ENCODE assay signal across 23 cellular contexts in genomic region chr19:7478173-7478842, GRCh38. TPM values are rescaled to one million over a fixed set of nuclear protein-coding genes. Genes with fewer than 3 reads are reported as not detected.
DNase-seq lines count a peak whose midpoint lies in the region; ATAC-seq, FAIRE-seq and TF ChIP-seq lines count a peak whose summit lies in the region.
"Had no signal": no experiment of that assay in that cellular context is flagged by ENCODE, and none has a peak within 500 bp of the region (broad histone marks: within the 10 kb centered on the region; RNA-seq: fewer than 3 reads in every experiment).

No MANE protein-coding gene starts in this region.

- CTCF ChIA-PET in SK-N-SH (lab: Yijun Ruan, JAX): no interaction called here
- CTCF ChIA-PET in K562 (lab: Yijun Ruan, JAX; ENCODE audit: low intra/inter-chr PET ratio): no interaction called here

- H3K27me3 ChIP-seq in SK-N-SH (ENCODE audit: insufficient read depth) (no peaks in the 10 kb centered on the region), K562 (ENCODE audit: control insufficient read depth in 2 of 2, insufficient read depth in 2 of 2, low read length in 2 of 2) (no peaks in the 10 kb centered on the region)
- H3K27me3 ChIP-seq: BE2C, esophagus squamous epithelium, left lung had no signal

- 86% methylated on average over 18 of the region's 26 CpGs for WGBS in SK-N-SH (ENCODE audit: low lambda C conversion rate)
- 62% methylated on average over 18 of the region's 26 CpGs for WGBS in K562 (ENCODE audit: insufficient coverage, low coverage, missing lambda C conversion rate)

- H3K27ac ChIP-seq in SK-N-SH (ENCODE audit: low read depth in 2 of 2, low read length in 1 of 2) (no peak overlapping the region; a peak in 1 of 4 replicates), K562 (ENCODE audit: extremely low read depth, low read depth, low read length) (no peak overlapping the region)
- H3K27ac ChIP-seq: esophagus squamous epithelium, HL-60, left lung, PC-9, SK-N-MC had no signal

- H2AFZ ChIP-seq in SK-N-SH (ENCODE audit: low read depth) (no peak overlapping the region), K562 (ENCODE audit: low read depth, low read length) (no peak overlapping the region)
- H2AFZ ChIP-seq: PC-9 had no signal

- H3K9ac ChIP-seq in SK-N-SH (no peak overlapping the region), K562 (ENCODE audit: insufficient read depth in 1 of 2, low read depth in 2 of 2, low read length in 2 of 2) (peak overlapping the region in 1 of 2 experiments; percentile 7; a peak in 1 of 4 replicates)

- H3K36me3 ChIP-seq in SK-N-SH (replicated peaks in 1 of 2; ENCODE audit: control insufficient read depth in 1 of 2, insufficient read depth in 2 of 2, low read length in 1 of 2) (no peaks in the 10 kb centered on the region), K562 (ENCODE audit: control insufficient read depth, insufficient read depth, low read length) (no peaks in the 10 kb centered on the region)
- H3K36me3 ChIP-seq: BE2C, left lung had no signal

- H3K4me3 ChIP-seq in SK-N-SH (ENCODE audit: low read depth in 2 of 2, low read length in 1 of 2): no peak overlapping the region
- no peak overlapping the region for H3K4me3 ChIP-seq in K562
- H3K4me3 ChIP-seq: esophagus squamous epithelium, left lung, PC-9, SK-N-MC had no signal

- H3K9me1 ChIP-seq in K562 (ENCODE audit: control insufficient read depth, insufficient read depth, low read length): no peaks in the 10 kb centered on the region

- intact Hi-C loops in K562 (cut with micrococcal nuclease): no loop called here

- no peak for ATAC-seq in SK-N-SH treated with all-trans-retinoic acid at 6 μM for 48 hours
- ATAC-seq in K562: no peak
- peak; percentile 12 for ATAC-seq in omental fat pad (ENCODE audit: low FRiP score)
- no peak for ATAC-seq in GM21447 (IDR thresholded peaks at IDR 0.05; ENCODE audit: unreplicated experiment)
- ATAC-seq in HG02870 (IDR thresholded peaks at IDR 0.05; ENCODE audit: unreplicated experiment): no peak
- ATAC-seq: left lung had no signal

- no peak for TF ChIP-seq CTCF in SK-N-SH (IDR thresholded peaks at IDR 0.05)
- no peak for TF ChIP-seq CTCF in K562 (IDR thresholded peaks at IDR 0.05 in 2 of 3, conservative IDR thresholded peaks at IDR 0.05 in 1 of 3; ENCODE audit: insufficient read depth in 2 of 3, low read depth in 1 of 3, low read length in 3 of 3)
- no peak for TF ChIP-seq CTCF in omental fat pad (IDR thresholded peaks at IDR 0.05)

- H3K79me2 ChIP-seq in SK-N-SH (ENCODE audit: insufficient read depth): no peaks in the 10 kb centered on the region
- no peaks in the 10 kb centered on the region for H3K79me2 ChIP-seq in K562 (ENCODE audit: control insufficient read depth, insufficient read depth, low read length)

- H3K4me1 ChIP-seq in SK-N-SH (ENCODE audit: control insufficient read depth in 1 of 2, insufficient read depth in 2 of 2, low read depth in 1 of 2, low read length in 1 of 2): peaks cover 0 to 27% of the 10 kb centered on the region in 2 experiments; a peak in 1 of 4 replicates
- peaks cover 13 to 55% of the 10 kb centered on the region in 2 experiments for H3K4me1 ChIP-seq in K562 (replicated peaks in 1 of 2; ENCODE audit: control insufficient read depth in 2 of 2, insufficient read depth in 2 of 2, low read length in 2 of 2)

- TF ChIP-seq POLR2A in K562 (conservative IDR thresholded peaks at IDR 0.05): no peak

- TF ChIP-seq EP300 in SK-N-SH (IDR thresholded peaks at IDR 0.05; ENCODE audit: borderline replicate concordance in 1 of 2, low read depth in 1 of 2, low read length in 1 of 2) (no peak), K562 (IDR thresholded peaks at IDR 0.05; ENCODE audit: low read length) (no peak)

- BruUV-seq in K562 (replicated peaks; lab: Mats Ljungman, UMichigan): no TSS peak

- peak; percentile 29 for DNase-seq in SK-N-SH
- peak; percentile 21 for DNase-seq in M059J (ENCODE audit: low read depth)
- DNase-seq in K562 (ENCODE audit: extremely low read depth in 1 of 4, low spot score in 3 of 4): no peak
- DNase-seq in omental fat pad (ENCODE audit: low spot score): no peak
- DNase-seq in anterior cingulate cortex (lab: John Stamatoyannopoulos, UW): no peak
- DNase-seq: 8988T; amygdala; BE2C; Calu3; effector CD8-positive, alpha-beta T cell; esophagus squamous epithelium; glutamatergic neuron; left lung; NCI-H1694 treated with DMSO at 0.1 percent for 48 hours; NCI-H82; PC-9; retina had no signal

- H3K4me2 ChIP-seq in SK-N-SH (no peak overlapping the region), K562 (ENCODE audit: insufficient read depth, low read length) (no peak overlapping the region)
- H3K4me2 ChIP-seq: PC-9 had no signal

- no peaks in the 10 kb centered on the region for H3K9me2 ChIP-seq in SK-N-SH

- in situ Hi-C loops in K562 (cut with MboI): no loop called here

- FAIRE-seq in K562 (lab: Jason Lieb, UNC): no peak
- FAIRE-seq: H54 had no signal

- POLR2A ChIA-PET in SK-N-SH (lab: Yijun Ruan, JAX) (no interaction called here), K562 (lab: Yijun Ruan, JAX) (no interaction called here)

- no peaks in the 10 kb centered on the region for H3F3A ChIP-seq in SK-N-SH (replicated peaks; ENCODE audit: insufficient read depth)

- TF ChIP-seq RAD21 in SK-N-SH (IDR thresholded peaks at IDR 0.05; ENCODE audit: low read length) (no peak), K562 (CRISPR knock-in tag; conservative IDR thresholded peaks at IDR 0.05 in 1 of 2, IDR thresholded peaks at IDR 0.05 in 1 of 2) (no peak)

- H4K20me1 ChIP-seq in SK-N-SH (ENCODE audit: insufficient read depth) (no peaks in the 10 kb centered on the region), K562 (replicated peaks; ENCODE audit: control insufficient read depth, insufficient read depth, low read length) (no peaks in the 10 kb centered on the region)

- H3K9me3 ChIP-seq in SK-N-SH (no peaks in the 10 kb centered on the region), K562 (replicated peaks; ENCODE audit: control insufficient read depth, insufficient read depth, low read depth, low read length) (no peaks in the 10 kb centered on the region)
- H3K9me3 ChIP-seq: BE2C, esophagus squamous epithelium, left lung had no signal

RNA-seq across cellular contexts. Expression of gene PEX11G, which starts 10.5 kb away (rescaled TPM):
- polyA plus RNA-seq in SK-N-SH (2012; rRNA removed) (6.1 and 6.4 TPM in 2 replicates), K562 (2011; rRNA removed) (0.86 and 1.6 TPM in 2 replicates), K562 (2014; fragmentation: Illumina TruSeq; extraction: Trizol) (0.54 and 0.79 TPM in 2 replicates), K562 (2014; fragmentation: Nextera tagmentation; extraction: Ambion mirVana) (under 1 TPM in 1 of 2 experiments, not detected in 1; 0.07 TPM), K562 (2014; rRNA removed) (1.5 and 2.2 TPM in 2 replicates)
- polyA plus RNA-seq in SK-N-SH (2012; cell fraction: cytosol; rRNA removed): 3.9 and 5.3 TPM in 2 replicates
- polyA plus RNA-seq in SK-N-SH (2012; cell fraction: nucleus; rRNA removed): 5.7 and 8.6 TPM in 2 replicates
- 0.20 and 0.74 TPM in 2 replicates for total RNA-seq in M059J (2014; rRNA removed; shearing (Covaris generic))
- total RNA-seq in K562 (2011; cell fraction: chromatin; rRNA removed; ENCODE audit: low replicate concordance): 1.5 and 4.5 TPM in 2 replicates
- total RNA-seq in K562 (2011; cell fraction: nucleolus; rRNA removed): 3.2 and 5.0 TPM in 2 replicates
- total RNA-seq in K562 (2011; cell fraction: nucleoplasm; rRNA removed): 1.8 and 2.3 TPM in 2 replicates
- total RNA-seq in K562 (2014; rRNA removed) (1.7 and 3.2 TPM in 2 replicates), K562 (2014; rRNA removed; fragmentation: Illumina TruSeq; extraction: Trizol) (0.29 and 0.32 TPM in 2 replicates), K562 (2015; rRNA removed; fragmentation: Illumina TruSeq; extraction: Trizol) (0.47 and 0.98 TPM in 2 replicates), K562 (2021) (1.8 and 2.1 TPM in 2 replicates), omental fat pad (1 to 10 TPM; 4.4 to 9.9 (median 4.7) TPM)
- 2.2 and 5.5 TPM in 2 replicates for polyA plus RNA-seq in K562 (2011; cell fraction: cytosol; rRNA removed)
- 1.9 and 3.8 TPM in 2 replicates for polyA plus RNA-seq in K562 (2011; cell fraction: nucleus; rRNA removed)
- 1.8 and 3.7 TPM in 2 replicates for polyA plus RNA-seq in K562 (2012)
- 0.51 and 0.70 TPM in 2 replicates for polyA minus RNA-seq in K562 (2011; rRNA and poly(A)+ RNA removed)
- 1.0 TPM in 1 of 2 replicates, not detected in the other for polyA minus RNA-seq in K562 (2011; cell fraction: cytosol; rRNA and poly(A)+ RNA removed)
- 1.6 and 1.7 TPM in 2 replicates for polyA minus RNA-seq in K562 (2011; cell fraction: nucleus; rRNA and poly(A)+ RNA removed)

RNA-seq across cellular contexts. Expression of gene ZNF358, which starts 37.6 kb away (rescaled TPM):
- polyA plus RNA-seq in SK-N-SH (2012; rRNA removed): 29.7 and 49.3 TPM in 2 replicates
- 21.6 and 32.0 TPM in 2 replicates for polyA plus RNA-seq in SK-N-SH (2012; cell fraction: cytosol; rRNA removed)
- polyA plus RNA-seq in SK-N-SH (2012; cell fraction: nucleus; rRNA removed): 28.1 and 53.6 TPM in 2 replicates
- 27.2 and 55.4 TPM in 2 replicates for total RNA-seq in M059J (2014; rRNA removed; shearing (Covaris generic))
- total RNA-seq in K562 (2011; cell fraction: chromatin; rRNA removed; ENCODE audit: low replicate concordance): 0.39 and 3.7 TPM in 2 replicates
- 1.8 and 2.5 TPM in 2 replicates for total RNA-seq in K562 (2011; cell fraction: nucleolus; rRNA removed)
- 2.4 and 2.6 TPM in 2 replicates for total RNA-seq in K562 (2011; cell fraction: nucleoplasm; rRNA removed)
- total RNA-seq in K562 (2014; rRNA removed): 5.9 and 8.0 TPM in 2 replicates
- 1.4 and 2.4 TPM in 2 replicates for total RNA-seq in K562 (2014; rRNA removed; fragmentation: Illumina TruSeq; extraction: Trizol)
- 4.1 and 4.6 TPM in 2 replicates for total RNA-seq in K562 (2015; rRNA removed; fragmentation: Illumina TruSeq; extraction: Trizol)
- total RNA-seq in K562 (2021): 9.1 and 9.3 TPM in 2 replicates
- 4.9 and 7.6 TPM in 2 replicates for polyA plus RNA-seq in K562 (2011; rRNA removed)
- polyA plus RNA-seq in K562 (2011; cell fraction: cytosol; rRNA removed): 11.3 and 16.2 TPM in 2 replicates
- polyA plus RNA-seq in K562 (2011; cell fraction: nucleus; rRNA removed): 4.4 and 6.5 TPM in 2 replicates
- polyA plus RNA-seq in K562 (2012): 7.0 and 15.6 TPM in 2 replicates
- 12.9 and 17.2 TPM in 2 replicates for polyA plus RNA-seq in K562 (2014; fragmentation: Illumina TruSeq; extraction: Trizol)
- under 1 TPM; 0.04 TPM for polyA plus RNA-seq in K562 (2014; fragmentation: Nextera tagmentation; extraction: Ambion mirVana)
- 5.3 and 6.3 TPM in 2 replicates for polyA plus RNA-seq in K562 (2014; rRNA removed)
- 1.1 and 1.6 TPM in 2 replicates for polyA minus RNA-seq in K562 (2011; rRNA and poly(A)+ RNA removed)
- 3.9 and 6.9 TPM in 2 replicates for polyA minus RNA-seq in K562 (2011; cell fraction: cytosol; rRNA and poly(A)+ RNA removed)
- 1.1 and 2.1 TPM in 2 replicates for polyA minus RNA-seq in K562 (2011; cell fraction: nucleus; rRNA and poly(A)+ RNA removed)
- 10 to 100 TPM; 31.9 to 49.8 (median 36.6) TPM for total RNA-seq in omental fat pad

RNA-seq across cellular contexts. Expression of gene MCOLN1, which starts 44.1 kb away (rescaled TPM):
- polyA plus RNA-seq in SK-N-SH (2012; rRNA removed) (28.4 and 28.9 TPM in 2 replicates), K562 (2011; rRNA removed) (10.6 and 12.0 TPM in 2 replicates), K562 (2014; fragmentation: Illumina TruSeq; extraction: Trizol) (7.1 and 8.9 TPM in 2 replicates), K562 (2014; fragmentation: Nextera tagmentation; extraction: Ambion mirVana) (under 1 TPM; 0.25 to 0.83 TPM), K562 (2014; rRNA removed) (15.4 and 17.0 TPM in 2 replicates)
- 10.6 and 12.9 TPM in 2 replicates for polyA plus RNA-seq in SK-N-SH (2012; cell fraction: cytosol; rRNA removed)
- polyA plus RNA-seq in SK-N-SH (2012; cell fraction: nucleus; rRNA removed): 65.9 and 69.2 TPM in 2 replicates
- total RNA-seq in M059J (2014; rRNA removed; shearing (Covaris generic)): 2.9 and 7.8 TPM in 2 replicates
- total RNA-seq in K562 (2011; cell fraction: chromatin; rRNA removed; ENCODE audit: low replicate concordance): 31.5 and 96.4 TPM in 2 replicates
- 70.1 and 71.4 TPM in 2 replicates for total RNA-seq in K562 (2011; cell fraction: nucleolus; rRNA removed)
- total RNA-seq in K562 (2011; cell fraction: nucleoplasm; rRNA removed): 41.6 and 43.7 TPM in 2 replicates
- total RNA-seq in K562 (2014; rRNA removed) (3.9 and 7.4 TPM in 2 replicates), K562 (2014; rRNA removed; fragmentation: Illumina TruSeq; extraction: Trizol) (1.5 and 2.6 TPM in 2 replicates), K562 (2015; rRNA removed; fragmentation: Illumina TruSeq; extraction: Trizol) (3.5 and 4.9 TPM in 2 replicates), K562 (2021) (14.2 and 15.1 TPM in 2 replicates), omental fat pad (10 to 100 TPM; 24.5 to 41.1 (median 31.9) TPM)
- polyA plus RNA-seq in K562 (2011; cell fraction: cytosol; rRNA removed): 10.0 and 24.6 TPM in 2 replicates
- 37.8 and 59.0 TPM in 2 replicates for polyA plus RNA-seq in K562 (2011; cell fraction: nucleus; rRNA removed)
- 11.8 and 15.7 TPM in 2 replicates for polyA plus RNA-seq in K562 (2012)
- polyA minus RNA-seq in K562 (2011; rRNA and poly(A)+ RNA removed): 4.7 and 8.5 TPM in 2 replicates
- polyA minus RNA-seq in K562 (2011; cell fraction: cytosol; rRNA and poly(A)+ RNA removed): 7.9 and 10.4 TPM in 2 replicates
- 9.4 and 11.6 TPM in 2 replicates for polyA minus RNA-seq in K562 (2011; cell fraction: nucleus; rRNA and poly(A)+ RNA removed)

RNA-seq across cellular contexts. Expression of gene PNPLA6, which starts 57.2 kb away (rescaled TPM):
- polyA plus RNA-seq in SK-N-SH (2012; rRNA removed): 40.5 and 90.5 TPM in 2 replicates
- polyA plus RNA-seq in SK-N-SH (2012; cell fraction: cytosol; rRNA removed): 24.6 and 35.9 TPM in 2 replicates
- 203 and 312 TPM in 2 replicates for polyA plus RNA-seq in SK-N-SH (2012; cell fraction: nucleus; rRNA removed)
- total RNA-seq in M059J (2014; rRNA removed; shearing (Covaris generic)): 46.3 and 86.0 TPM in 2 replicates
- 25.7 and 85.1 TPM in 2 replicates for total RNA-seq in K562 (2011; cell fraction: chromatin; rRNA removed; ENCODE audit: low replicate concordance)
- total RNA-seq in K562 (2011; cell fraction: nucleolus; rRNA removed): 82.6 and 98.1 TPM in 2 replicates
- total RNA-seq in K562 (2011; cell fraction: nucleoplasm; rRNA removed): 36.0 and 52.2 TPM in 2 replicates
- total RNA-seq in K562 (2014; rRNA removed): 19.6 and 25.6 TPM in 2 replicates
- 3.2 and 6.5 TPM in 2 replicates for total RNA-seq in K562 (2014; rRNA removed; fragmentation: Illumina TruSeq; extraction: Trizol)
- 8.3 and 9.6 TPM in 2 replicates for total RNA-seq in K562 (2015; rRNA removed; fragmentation: Illumina TruSeq; extraction: Trizol)
- 30.2 and 32.3 TPM in 2 replicates for total RNA-seq in K562 (2021)
- polyA plus RNA-seq in K562 (2011; rRNA removed): 7.4 and 16.1 TPM in 2 replicates
- 10.8 and 19.2 TPM in 2 replicates for polyA plus RNA-seq in K562 (2011; cell fraction: cytosol; rRNA removed)
- polyA plus RNA-seq in K562 (2011; cell fraction: nucleus; rRNA removed): 41.4 and 57.5 TPM in 2 replicates
- 18.1 and 35.8 TPM in 2 replicates for polyA plus RNA-seq in K562 (2012)
- 9.9 and 12.8 TPM in 2 replicates for polyA plus RNA-seq in K562 (2014; fragmentation: Illumina TruSeq; extraction: Trizol)
- under 1 TPM; 0.07 to 0.74 TPM for polyA plus RNA-seq in K562 (2014; fragmentation: Nextera tagmentation; extraction: Ambion mirVana)
- polyA plus RNA-seq in K562 (2014; rRNA removed): 15.7 and 17.0 TPM in 2 replicates
- polyA minus RNA-seq in K562 (2011; rRNA and poly(A)+ RNA removed): 6.2 and 8.8 TPM in 2 replicates
- polyA minus RNA-seq in K562 (2011; cell fraction: cytosol; rRNA and poly(A)+ RNA removed): 16.3 and 30.6 TPM in 2 replicates
- polyA minus RNA-seq in K562 (2011; cell fraction: nucleus; rRNA and poly(A)+ RNA removed): 23.7 and 30.1 TPM in 2 replicates
- total RNA-seq in omental fat pad: 10 to 100 TPM; 50.3 to 92.4 (median 64.6) TPM

Comparison
In these comparisons a context has a peak if more than half of its experiments do, and no peak if none do; other contexts are left out.
1. DNase-seq: peak in SK-N-SH (single experiment) and M059J (single experiment); none in K562 (0 of 4), omental fat pad (single experiment) and anterior cingulate cortex (0 of 58).